Comparison of ENCODE assay signal across 1 cellular context in the genomic region with DNA sequence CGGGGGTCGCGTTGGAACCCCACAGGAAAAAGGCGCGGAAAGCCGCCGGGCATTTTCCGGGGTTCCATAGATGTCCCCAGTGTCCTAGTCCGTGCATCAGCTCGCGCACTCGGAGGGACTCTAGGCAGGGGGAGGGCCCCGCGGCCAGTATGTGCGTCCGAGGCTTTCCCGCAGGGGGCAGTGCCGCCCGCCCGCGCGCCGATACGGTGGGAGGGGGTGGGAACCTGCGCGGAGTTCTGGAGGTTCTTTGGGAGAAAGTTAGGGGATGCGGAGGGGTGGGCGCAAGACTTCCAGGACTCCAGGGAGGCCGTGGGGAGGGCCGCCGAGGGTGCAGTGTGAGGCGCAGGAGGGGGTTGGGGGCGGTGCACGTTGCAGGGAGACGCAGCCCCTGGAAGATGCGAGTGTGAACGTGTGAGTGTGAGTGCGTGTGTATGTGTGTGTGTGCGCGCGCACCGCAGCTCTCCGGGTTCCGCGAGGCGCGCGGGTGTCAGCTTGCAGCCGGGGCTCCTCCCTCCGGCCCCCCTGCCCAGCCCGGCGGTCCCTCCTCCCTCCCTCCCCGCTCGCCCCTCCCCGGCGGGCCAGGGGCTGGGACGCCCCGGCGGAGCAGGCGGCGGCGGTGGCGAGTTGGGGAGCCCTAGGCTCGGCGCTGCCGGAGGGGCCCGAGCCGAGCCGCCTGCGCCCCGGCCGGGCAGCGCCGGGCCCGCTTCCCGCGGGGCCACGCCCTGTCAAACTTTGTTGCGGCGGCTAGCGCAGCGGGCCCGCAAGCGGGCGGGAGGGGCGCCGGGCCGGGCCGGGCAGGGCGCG.
TF ChIP-seq lines count a peak whose summit lies in the region.

A gene with protein sequence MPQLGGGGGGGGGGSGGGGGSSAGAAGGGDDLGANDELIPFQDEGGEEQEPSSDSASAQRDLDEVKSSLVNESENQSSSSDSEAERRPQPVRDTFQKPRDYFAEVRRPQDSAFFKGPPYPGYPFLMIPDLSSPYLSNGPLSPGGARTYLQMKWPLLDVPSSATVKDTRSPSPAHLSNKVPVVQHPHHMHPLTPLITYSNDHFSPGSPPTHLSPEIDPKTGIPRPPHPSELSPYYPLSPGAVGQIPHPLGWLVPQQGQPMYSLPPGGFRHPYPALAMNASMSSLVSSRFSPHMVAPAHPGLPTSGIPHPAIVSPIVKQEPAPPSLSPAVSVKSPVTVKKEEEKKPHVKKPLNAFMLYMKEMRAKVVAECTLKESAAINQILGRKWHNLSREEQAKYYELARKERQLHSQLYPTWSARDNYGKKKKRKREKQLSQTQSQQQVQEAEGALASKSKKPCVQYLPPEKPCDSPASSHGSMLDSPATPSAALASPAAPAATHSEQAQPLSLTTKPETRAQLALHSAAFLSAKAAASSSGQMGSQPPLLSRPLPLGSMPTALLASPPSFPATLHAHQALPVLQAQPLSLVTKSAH (plus strand): TSS at position 559 of the 804 bp plus-strand sequence. CDS start 293 bp downstream, outside the sequence.

TF ChIP-seq in HEK293, 187 proteins besides CTCF, POLR2A, EP300 and RAD21 (continued from another document and continues in another):
- TF ChIP-seq GLI4 (tag by site-specific recombination; IDR thresholded peaks at IDR 0.05) (peak; percentile 54; the same call in 1 of the 2 replicates), ZNF544 (tag by site-specific recombination; IDR thresholded peaks at IDR 0.05) (no peak), ZNF660 (tag by site-specific recombination; IDR thresholded peaks at IDR 0.05) (peak; percentile 72; the same call in 1 of the 2 replicates), GFI1B (tag by site-specific recombination; IDR thresholded peaks at IDR 0.05) (no peak), SETDB1 (IDR thresholded peaks at IDR 0.05; ENCODE audit: insufficient read length, low read length) (no peak), ZNF366 (tag by site-specific recombination; conservative IDR thresholded peaks at IDR 0.05) (peak; percentile 60), ZNF423 (tag by site-specific recombination; IDR thresholded peaks at IDR 0.05) (peak; percentile 58; the same call in 1 of the 2 replicates), ZBTB26 (tag by site-specific recombination; optimal IDR thresholded peaks at IDR 0.05) (peak; percentile 97), SCRT2 (tag by site-specific recombination; IDR thresholded peaks at IDR 0.05) (no peak), FEZF1 (tag by site-specific recombination; IDR thresholded peaks at IDR 0.05) (no peak), ZNF148 (tag by site-specific recombination; IDR thresholded peaks at IDR 0.05; ENCODE audit: borderline replicate concordance) (no peak), ZSCAN23 (tag by site-specific recombination; IDR thresholded peaks at IDR 0.05) (no peak), MZF1 (tag by site-specific recombination; IDR thresholded peaks at IDR 0.05; ENCODE audit: borderline replicate concordance) (no peak), ZNF501 (tag by site-specific recombination; IDR thresholded peaks at IDR 0.05) (peak; percentile 91), ZBTB44 (tag by site-specific recombination; IDR thresholded peaks at IDR 0.05) (no peak), PRDM1 (tag by site-specific recombination; IDR thresholded peaks at IDR 0.05) (peak; percentile 84), ZNF623 (tag by site-specific recombination; IDR thresholded peaks at IDR 0.05) (peak; percentile 29; the same call in 1 of the 2 replicates), ZBTB48 (tag by site-specific recombination; IDR thresholded peaks at IDR 0.05) (peak; percentile 89), ZNF692 (tag by site-specific recombination; IDR thresholded peaks at IDR 0.05) (peak; percentile 82; the same call in 1 of the 2 replicates), ZNF132 (tag by site-specific recombination; IDR thresholded peaks at IDR 0.05; ENCODE audit: borderline replicate concordance) (no peak), REPIN1 (tag by site-specific recombination; IDR thresholded peaks at IDR 0.05; ENCODE audit: low read depth) (no peak), ZNF639 (tag by site-specific recombination; IDR thresholded peaks at IDR 0.05) (peak; percentile 71; the same call in 1 of the 2 replicates), EGR2 (tag by site-specific recombination; IDR thresholded peaks at IDR 0.05; ENCODE audit: low read depth) (peak; percentile 70), ZFP41 (tag by site-specific recombination; IDR thresholded peaks at IDR 0.05; ENCODE audit: borderline replicate concordance) (no peak), TRIM28 (IDR thresholded peaks at IDR 0.05; ENCODE audit: borderline replicate concordance, low read length) (no peak), ZNF37A (tag by site-specific recombination; IDR thresholded peaks at IDR 0.05) (no peak), ZNF449 (tag by site-specific recombination; IDR thresholded peaks at IDR 0.05) (no peak), HIC1 (tag by site-specific recombination; IDR thresholded peaks at IDR 0.05) (peak; percentile 65; the same call in 1 of the 2 replicates), SP7 (tag by site-specific recombination; IDR thresholded peaks at IDR 0.05) (peak; percentile 87), PRDM10 (tag by site-specific recombination; IDR thresholded peaks at IDR 0.05) (peak; percentile 87)
- TF ChIP-seq, protein P1, sequence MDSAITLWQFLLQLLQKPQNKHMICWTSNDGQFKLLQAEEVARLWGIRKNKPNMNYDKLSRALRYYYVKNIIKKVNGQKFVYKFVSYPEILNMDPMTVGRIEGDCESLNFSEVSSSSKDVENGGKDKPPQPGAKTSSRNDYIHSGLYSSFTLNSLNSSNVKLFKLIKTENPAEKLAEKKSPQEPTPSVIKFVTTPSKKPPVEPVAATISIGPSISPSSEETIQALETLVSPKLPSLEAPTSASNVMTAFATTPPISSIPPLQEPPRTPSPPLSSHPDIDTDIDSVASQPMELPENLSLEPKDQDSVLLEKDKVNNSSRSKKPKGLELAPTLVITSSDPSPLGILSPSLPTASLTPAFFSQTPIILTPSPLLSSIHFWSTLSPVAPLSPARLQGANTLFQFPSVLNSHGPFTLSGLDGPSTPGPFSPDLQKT (IDR thresholded peaks at IDR 0.05; ENCODE audit: borderline replicate concordance, low read depth, low read length) = no peak
